8 cellular contexts compared by ENCODE assay signal in the genomic region with DNA sequence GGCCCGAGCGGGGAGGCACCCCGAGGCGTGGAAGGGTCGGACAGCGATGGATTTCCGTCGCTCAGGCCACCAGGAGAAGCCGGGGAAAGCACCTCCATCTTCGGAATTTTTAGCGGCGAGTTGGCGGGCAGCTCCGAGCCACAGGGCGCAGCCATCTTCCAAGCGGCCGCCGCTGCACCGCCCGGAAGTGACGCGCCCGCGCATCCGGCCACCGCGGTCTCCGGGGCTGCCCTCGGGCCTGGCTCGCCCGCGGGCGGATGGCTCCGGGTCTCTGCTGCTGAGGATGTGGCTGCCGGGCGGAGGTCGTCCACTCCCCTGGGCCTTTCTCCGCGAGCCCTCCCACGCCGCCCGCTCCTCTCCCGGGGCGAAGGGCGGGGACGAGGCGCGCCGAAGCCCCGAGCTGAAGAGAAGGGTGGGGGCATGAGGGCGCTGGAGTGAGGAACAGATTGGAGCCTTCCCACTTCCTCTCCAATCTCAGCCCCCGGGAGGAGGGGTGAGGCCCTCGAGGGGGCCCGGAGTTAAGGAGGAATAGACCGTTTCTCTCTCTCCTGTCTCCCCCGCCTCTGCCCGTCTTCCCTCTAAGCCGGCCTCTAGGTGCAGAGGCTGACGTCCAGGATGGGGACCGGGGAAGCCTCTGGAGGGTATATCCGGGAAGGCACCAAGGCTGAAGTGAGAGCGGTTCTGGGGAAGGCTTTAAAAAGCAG. TPM values are rescaled to one million over a fixed set of nuclear protein-coding genes. Genes with fewer than 3 reads are reported as not detected.
DNase-seq lines count a peak whose midpoint lies in the region; ATAC-seq and TF ChIP-seq lines count a peak whose summit lies in the region.

A gene (minus strand): TSS at position 181 of the 704 bp plus-strand sequence. CDS start 26 bp downstream, at position 155.

- H3K9me2 ChIP-seq in OCI-LY7 (ENCODE audit: insufficient read depth, low read length): no peaks in the 10 kb centered on the region

- H3K27me3 ChIP-seq in Caco-2 (replicated peaks; ENCODE audit: control insufficient read depth, insufficient read depth, low read length): no peaks in the 10 kb centered on the region
- H3K27me3 ChIP-seq in muscle layer of colon (ENCODE audit: control insufficient read depth in 1 of 2, insufficient read depth in 2 of 2, low read length in 2 of 2): no peaks in the 10 kb centered on the region

- H3K27ac Mint-ChIP-seq in Caco-2 (ENCODE audit: unreplicated experiment): peak within 1 kb of the TSS; percentile 65

- no peaks in the 10 kb centered on the region for H3K9me3 ChIP-seq in Caco-2
- H3K9me3 ChIP-seq in OCI-LY7 (ENCODE audit: low read length): no peaks in the 10 kb centered on the region
- H3K9me3 ChIP-seq in muscle layer of colon (ENCODE audit: low read length): no peaks in the 10 kb centered on the region

- no peaks in the 10 kb centered on the region for H3K27me3 Mint-ChIP-seq in Caco-2 (ENCODE audit: insufficient read depth, unreplicated experiment)
- no peaks in the 10 kb centered on the region for H3K27me3 Mint-ChIP-seq in activated T-cell treated with anti-CD3 and anti-CD28 coated beads, Interleukin-2, amount 50 U/mL, for 4 hours (ENCODE audit: low read depth)

- H3K4me1 ChIP-seq in Caco-2: peaks cover 17% of the 10 kb centered on the region
- peaks cover 37% of the 10 kb centered on the region for H3K4me1 ChIP-seq in OCI-LY7 (ENCODE audit: insufficient read depth, low read length, poor library complexity, severe bottlenecking)
- peaks cover 14% of the 10 kb centered on the region for H3K4me1 ChIP-seq in muscle layer of colon (ENCODE audit: insufficient read depth, low read length)

- H3K4me3 Mint-ChIP-seq in Caco-2 (ENCODE audit: unreplicated experiment): peak within 1 kb of the TSS; percentile 81
- H3K4me3 Mint-ChIP-seq in activated T-cell treated with anti-CD3 and anti-CD28 coated beads, Interleukin-2, amount 50 U/mL, for 4 hours: peak within 1 kb of the TSS; percentile 91

- no peak for TF ChIP-seq CTCF in Caco-2 (IDR thresholded peaks at IDR 0.05; ENCODE audit: insufficient read depth in 1 of 2, low read depth in 1 of 2, low read length in 1 of 2, severe bottlenecking in 1 of 2, unreplicated experiment in 1 of 2)
- TF ChIP-seq CTCF in OCI-LY7 (conservative IDR thresholded peaks at IDR 0.05; ENCODE audit: low read length): peak; percentile 17; the same call in 1 of the 2 replicates

- peaks cover 13% of the 10 kb centered on the region for H3K36me3 Mint-ChIP-seq in Caco-2 (ENCODE audit: insufficient read depth, unreplicated experiment)
- H3K36me3 Mint-ChIP-seq in activated T-cell treated with anti-CD3 and anti-CD28 coated beads, Interleukin-2, amount 50 U/mL, for 4 hours (ENCODE audit: insufficient read depth): peaks cover 2% of the 10 kb centered on the region

- H3K36me3 ChIP-seq in Caco-2 (ENCODE audit: control insufficient read depth, insufficient read depth, low read length) (no peaks in the 10 kb centered on the region), OCI-LY7 (ENCODE audit: insufficient read depth, low read length) (no peaks in the 10 kb centered on the region), muscle layer of colon (ENCODE audit: insufficient read depth, low read length) (no peaks in the 10 kb centered on the region)

- POLR2A ChIA-PET in Caco-2 (lab: Charles Lee): interaction anchor here (0.5 to 1.4 kb wide), 4 partner anchors 13 to 54 kb away, joined by 3 to 6 read pairs (median 3); no protein-coding TSS in a partner anchor
- POLR2A ChIA-PET in OCI-LY7 (lab: Charles Lee): interaction anchor here (1.1 to 2.4 kb wide), 5 partner anchors 13 to 127 kb away, joined by 3 to 15 read pairs (median 11); a partner anchor contains a TSS

- peak; percentile 84 to 92 for DNase-seq in Caco-2
- peak; percentile 58 for DNase-seq in HPDE6-E6E7 (ENCODE audit: extremely low spot score)
- DNase-seq in OCI-LY7 (ENCODE audit: low spot score): peak; percentile 81
- peak; percentile 70 for DNase-seq in activated T-cell treated with anti-CD3 and anti-CD28 coated beads, Interleukin-2, amount 50 U/mL, for 4 hours
- DNase-seq in stimulated activated CD8-positive, alpha-beta memory T cell treated with anti-CD3 and anti-CD28 coated beads, Interleukin-7, amount 100 ng/mL, for 24 hours (ENCODE audit: low read depth): peak; percentile 63

- CTCF ChIA-PET in Caco-2 (lab: Charles Lee): interaction anchor here (0.8 to 4.5 kb wide), 4 partner anchors 22 to 54 kb away, joined by 3 to 36 read pairs (median 8); no protein-coding TSS in a partner anchor
- CTCF ChIA-PET in OCI-LY7 (lab: Charles Lee; ENCODE audit: unreplicated experiment): interaction anchor here (0.6 kb wide), 2 partner anchors 249 to 396 kb away, joined by 3 read pairs; no protein-coding TSS in a partner anchor

- intact Hi-C loops in Caco-2 (cut with micrococcal nuclease; ENCODE audit: unreplicated experiment): loop anchor here (1.0 kb wide), 2 partner anchors 23 to 178 kb away; a partner anchor contains a TSS
- intact Hi-C loops in OCI-LY7 (cut with micrococcal nuclease; ENCODE audit: unreplicated experiment): loop anchor here (2.0 kb wide), 1 partner anchor 36 kb away; no protein-coding TSS in a partner anchor

- peaks cover 41% of the 10 kb centered on the region; the same call in 1 of the 2 replicates for H3K79me2 ChIP-seq in OCI-LY7 (ENCODE audit: insufficient read depth, low read depth, low read length)

- H3K9ac ChIP-seq in muscle layer of colon (ENCODE audit: low read length): peak within 1 kb of the TSS; percentile 85

- no peaks in the 10 kb centered on the region for H3K9me3 Mint-ChIP-seq in Caco-2 (ENCODE audit: unreplicated experiment)
- no peaks in the 10 kb centered on the region for H3K9me3 Mint-ChIP-seq in activated T-cell treated with anti-CD3 and anti-CD28 coated beads, Interleukin-2, amount 50 U/mL, for 4 hours

- ATAC-seq in GM19468 (IDR thresholded peaks at IDR 0.05; ENCODE audit: extremely low read depth, unreplicated experiment) (peak; percentile 83), esophagus mucosa (peak; percentile 92)
- peak; percentile 93 to 94 for ATAC-seq in activated T-cell treated with anti-CD3 and anti-CD28 coated beads, Interleukin-2, amount 50 U/mL, for 4 hours

- peaks cover 25% of the 10 kb centered on the region for H3K4me1 Mint-ChIP-seq in Caco-2 (ENCODE audit: low read depth, unreplicated experiment)
- H3K4me1 Mint-ChIP-seq in activated T-cell treated with anti-CD3 and anti-CD28 coated beads, Interleukin-2, amount 50 U/mL, for 4 hours (ENCODE audit: low read depth): peaks cover 29% of the 10 kb centered on the region

- peak within 1 kb of the TSS; percentile 96 for H2AFZ ChIP-seq in OCI-LY7 (ENCODE audit: low read length)

- H3K27ac ChIP-seq in OCI-LY7 (ENCODE audit: low read depth, low read length, poor library complexity, severe bottlenecking): peak within 1 kb of the TSS; percentile 83
- peak within 1 kb of the TSS; percentile 100 for H3K27ac ChIP-seq in muscle layer of colon (ENCODE audit: low read depth, low read length)

- peak within 1 kb of the TSS; percentile 89 for H3K4me2 ChIP-seq in OCI-LY7 (ENCODE audit: low read length)

- H4K20me1 ChIP-seq in OCI-LY7 (ENCODE audit: insufficient read depth, low read length): peaks cover 6% of the 10 kb centered on the region

- H3K4me3 ChIP-seq in Caco-2 (ENCODE audit: low read depth, low read length) (peak within 1 kb of the TSS; percentile 96), OCI-LY7 (ENCODE audit: low read depth, low read length, poor library complexity, severe bottlenecking) (peak within 1 kb of the TSS; percentile 94), muscle layer of colon (ENCODE audit: low read depth in 1 of 2, low read length in 2 of 2) (peak within 1 kb of the TSS; percentile 87 to 93)

- BruUV-seq in Caco-2 (replicated peaks; lab: Mats Ljungman, UMichigan) (no TSS peak), OCI-LY7 (replicated peaks; lab: Mats Ljungman, UMichigan) (no TSS peak)

RNA-seq across cellular contexts. Expression of the gene that starts here (rescaled TPM):
- total RNA-seq in Caco-2 (2022) (28.3 and 33.2 TPM in 2 replicates), OCI-LY7 (2022) (21.9 and 23.4 TPM in 2 replicates), esophagus mucosa (4.1 TPM)
- 17.7 and 22.1 TPM in 2 replicates for total RNA-seq in OCI-LY7 (2014; rRNA removed; shearing (Covaris generic))
- 10 to 100 TPM in 1 of 3 donors, 1 to 10 TPM in 2; 9.0 to 10.2 (median 9.2) TPM for total RNA-seq in activated T-cell treated with anti-CD3 and anti-CD28 coated beads, Interleukin-2, amount 50 U/mL, for 4 hours

Comparison
In these comparisons a context has a peak if more than half of its experiments do, and no peak if none do; other contexts are left out.
1. Peak in every context shown above with its lines: DNase-seq, ATAC-seq, H3K4me3 ChIP-seq and H3K27ac ChIP-seq.